16 cellular contexts compared by ENCODE assay signal in genomic region chr7:112160771-112161150, GRCh38. TPM values are rescaled to one million over a fixed set of nuclear protein-coding genes. Genes with fewer than 3 reads are reported as not detected.
DNase-seq lines count a peak whose midpoint lies in the region; ATAC-seq and TF ChIP-seq lines count a peak whose summit lies in the region.
"Had no signal": no experiment of that assay in that cellular context is flagged by ENCODE, and none has a peak within 500 bp of the region (broad histone marks: within the 10 kb centered on the region; RNA-seq: fewer than 3 reads in every experiment).

No MANE protein-coding gene starts in this region.

- no peaks in the 10 kb centered on the region for H4K20me1 ChIP-seq in Karpas-422 (ENCODE audit: insufficient read depth, low read depth, low read length)

- no peak overlapping the region for H3K4me3 ChIP-seq in right cardiac atrium (ENCODE audit: low read length)
- H3K4me3 ChIP-seq in upper lobe of right lung = no peak overlapping the region
- no peak overlapping the region for H3K4me3 ChIP-seq in Karpas-422 (ENCODE audit: low read length)
- H3K4me3 ChIP-seq: lung, testis had no signal

- H2AFZ ChIP-seq in Karpas-422 (ENCODE audit: low read length) = no peak overlapping the region

- no peak for DNase-seq in right cardiac atrium
- no peak for DNase-seq in Right ventricle myocardium inferior (ENCODE audit: missing footprints)
- DNase-seq in mesothelial cell of epicardium (ENCODE audit: low spot score in 2 of 2, unreplicated experiment in 2 of 2) = no peak
- no peak for DNase-seq in upper lobe of right lung
- DNase-seq in natural killer cell = no peak
- no peak for DNase-seq in Karpas-422
- DNase-seq: activated B cell treated with CpG ODN at 0.5 μM for 24 hours; activated CD8-positive, alpha-beta memory T cell treated with anti-CD3 and anti-CD28 coated beads, Interleukin-2, amount 10 ng/mL, durations not matched to agents 7 days and 5 days; activated naive CD4-positive, alpha-beta T cell treated with anti-CD3 and anti-CD28 coated beads, Interleukin-2, amount 50 U/mL, for 16 hours; hippocampal formation; NCI-H1092 treated with DMSO at 0.1 percent for 48 hours; occipital lobe; testis had no signal

- no peaks in the 10 kb centered on the region for H3K36me3 ChIP-seq in upper lobe of right lung
- H3K36me3 ChIP-seq in Karpas-422 (ENCODE audit: insufficient read depth, low read length) = no peaks in the 10 kb centered on the region

- 67% methylated on average over 7 of the region's 7 CpGs for WGBS in right cardiac atrium

- H3K9me2 ChIP-seq in Karpas-422 (replicated peaks; ENCODE audit: insufficient read depth, low read length) = no peaks in the 10 kb centered on the region

- no peak overlapping the region for H3K9ac ChIP-seq in Karpas-422 (ENCODE audit: low read length)

- H3K4me1 ChIP-seq in right cardiac atrium (ENCODE audit: control insufficient read depth, insufficient read depth, low read length) (peaks cover 8% of the 10 kb centered on the region), upper lobe of right lung (peaks cover 41% of the 10 kb centered on the region), Karpas-422 (ENCODE audit: low read length) (no peaks in the 10 kb centered on the region)

- peak overlapping the region; percentile 59 for H3K27ac ChIP-seq in right cardiac atrium (ENCODE audit: low read length)
- H3K27ac ChIP-seq in cingulate gyrus (ENCODE audit: low read depth, low read length) = peak overlapping the region; percentile 80
- peak overlapping the region; percentile 56 for H3K27ac ChIP-seq in upper lobe of right lung
- no peak overlapping the region for H3K27ac ChIP-seq in Karpas-422 (ENCODE audit: low read length)

- H3K79me2 ChIP-seq in Karpas-422 (ENCODE audit: low read length) = no peaks in the 10 kb centered on the region

- H3K9me3 Mint-ChIP-seq in mesothelial cell of epicardium = no peaks in the 10 kb centered on the region
- no peaks in the 10 kb centered on the region for H3K9me3 Mint-ChIP-seq in natural killer cell
- H3K9me3 Mint-ChIP-seq: activated B cell treated with CpG ODN at 0.5 μM for 24 hours had no signal

- no peak overlapping the region for H3K4me2 ChIP-seq in Karpas-422 (ENCODE audit: low read depth, low read length, poor library complexity, severe bottlenecking)

- peak in 1 of 2 donors; percentile 3 for ATAC-seq in right cardiac atrium
- ATAC-seq in Right ventricle myocardium inferior = no peak
- ATAC-seq in upper lobe of right lung = peak; percentile 5
- ATAC-seq in natural killer cell = no peak
- no peak for ATAC-seq in HG03521 (IDR thresholded peaks at IDR 0.05; ENCODE audit: unreplicated experiment)
- ATAC-seq: activated CD8-positive, alpha-beta memory T cell treated with anti-CD3 and anti-CD28 coated beads, Interleukin-2, amount 10 ng/mL, durations not matched to agents 7 days and 5 days had no signal

- H3K4me3 Mint-ChIP-seq in mesothelial cell of epicardium (no peak overlapping the region), natural killer cell (no peak overlapping the region)
- H3K4me3 Mint-ChIP-seq: activated B cell treated with CpG ODN at 0.5 μM for 24 hours; activated CD8-positive, alpha-beta memory T cell treated with anti-CD3 and anti-CD28 coated beads, Interleukin-2, amount 10 ng/mL, durations not matched to agents 7 days and 5 days had no signal

- H3K9me3 ChIP-seq in right cardiac atrium (ENCODE audit: control insufficient read depth, low read length) = no peaks in the 10 kb centered on the region
- H3K9me3 ChIP-seq in upper lobe of right lung = no peaks in the 10 kb centered on the region
- no peaks in the 10 kb centered on the region for H3K9me3 ChIP-seq in Karpas-422 (ENCODE audit: low read length)
- H3K9me3 ChIP-seq: testis had no signal

- H3K27me3 ChIP-seq in right cardiac atrium (ENCODE audit: control insufficient read depth, insufficient read depth) = no peaks in the 10 kb centered on the region
- no peaks in the 10 kb centered on the region for H3K27me3 ChIP-seq in upper lobe of right lung
- no peaks in the 10 kb centered on the region for H3K27me3 ChIP-seq in Karpas-422 (ENCODE audit: low read length)
- H3K27me3 ChIP-seq: testis had no signal

- H3K4me1 Mint-ChIP-seq in mesothelial cell of epicardium (peaks cover 57% of the 10 kb centered on the region), natural killer cell (no peaks in the 10 kb centered on the region)
- H3K4me1 Mint-ChIP-seq: activated CD8-positive, alpha-beta memory T cell treated with anti-CD3 and anti-CD28 coated beads, Interleukin-2, amount 10 ng/mL, durations not matched to agents 7 days and 5 days had no signal

- peak overlapping the region; percentile 52 for H3K27ac Mint-ChIP-seq in mesothelial cell of epicardium
- H3K27ac Mint-ChIP-seq in natural killer cell = no peak overlapping the region
- H3K27ac Mint-ChIP-seq: activated B cell treated with CpG ODN at 0.5 μM for 24 hours; activated CD8-positive, alpha-beta memory T cell treated with anti-CD3 and anti-CD28 coated beads, Interleukin-2, amount 10 ng/mL, durations not matched to agents 7 days and 5 days had no signal

- intact Hi-C loops in right cardiac atrium (cut with DNase I) = no loop called here
- intact Hi-C loops in Right ventricle myocardium inferior (cut with DNase I) = loop anchor here (5.0 kb wide), 1 partner anchor 47 kb away; the partner anchor contains the start of genes DOCK4 and ZNF277
- intact Hi-C loops in upper lobe of right lung (cut with DNase I) = no loop called here
- intact Hi-C loops in natural killer cell (cut with micrococcal nuclease) = no loop called here

- H3K27me3 Mint-ChIP-seq in mesothelial cell of epicardium (ENCODE audit: low read depth) (no peaks in the 10 kb centered on the region), natural killer cell (ENCODE audit: low read depth in 2 of 2) (peaks cover under 1 to 7% of the 10 kb centered on the region in 2 donors)
- H3K27me3 Mint-ChIP-seq: activated B cell treated with CpG ODN at 0.5 μM for 24 hours had no signal

- TF ChIP-seq CTCF in mesothelial cell of epicardium (IDR thresholded peaks at IDR 0.05; ENCODE audit: unreplicated experiment) (no peak), upper lobe of right lung (IDR thresholded peaks at IDR 0.05) (no peak), natural killer cell (IDR thresholded peaks at IDR 0.05) (no peak)

- H3K36me3 Mint-ChIP-seq in mesothelial cell of epicardium (no peaks in the 10 kb centered on the region), natural killer cell (no peaks in the 10 kb centered on the region)
- H3K36me3 Mint-ChIP-seq: activated CD8-positive, alpha-beta memory T cell treated with anti-CD3 and anti-CD28 coated beads, Interleukin-2, amount 10 ng/mL, durations not matched to agents 7 days and 5 days had no signal

RNA-seq across cellular contexts. Expression of gene DOCK4, which starts 45.4 kb away (rescaled TPM):
- 10 to 100 TPM; 13.5 to 19.9 (median 16.5) TPM for total RNA-seq in right cardiac atrium
- 5.7 TPM for polyA plus RNA-seq in right cardiac atrium
- 16.8 TPM for total RNA-seq in Right ventricle myocardium inferior
- total RNA-seq in mesothelial cell of epicardium = 27.7 to 29.4 TPM (median 28.9 TPM) in 3 replicates
- total RNA-seq in upper lobe of right lung = 100 TPM
- 1 to 10 TPM in 1 of 3 donors, under 1 TPM in 2; 0.61 to 2.4 (median 0.89) TPM for total RNA-seq in natural killer cell
- 0.07 and 0.54 TPM in 2 replicates for total RNA-seq in Karpas-422 (2014; rRNA removed; shearing (Covaris generic); ENCODE audit: low replicate concordance)

RNA-seq across cellular contexts. Expression of gene ZNF277, which starts 45.7 kb away (rescaled TPM):
- 10 to 100 TPM; 17.1 to 22.4 (median 18.4) TPM for total RNA-seq in right cardiac atrium
- 11.9 TPM for polyA plus RNA-seq in right cardiac atrium
- total RNA-seq in Right ventricle myocardium inferior = 15.7 TPM
- total RNA-seq in mesothelial cell of epicardium = 22.3 to 25.4 TPM (median 23.7 TPM) in 3 replicates
- 31.0 TPM for total RNA-seq in upper lobe of right lung
- 10 to 100 TPM; 13.0 to 20.8 (median 16.7) TPM for total RNA-seq in natural killer cell
- 32.5 and 37.4 TPM in 2 replicates for total RNA-seq in Karpas-422 (2014; rRNA removed; shearing (Covaris generic); ENCODE audit: low replicate concordance)
